8 cellular contexts compared by ENCODE assay signal in genomic region chr3:183306798-183307671, GRCh38. TPM values are rescaled to one million over a fixed set of nuclear protein-coding genes. Genes with fewer than 3 reads are reported as not detected.
DNase-seq lines count a peak whose midpoint lies in the region; ATAC-seq and TF ChIP-seq lines count a peak whose summit lies in the region.

No MANE protein-coding gene starts in this region.

- no peaks in the 10 kb centered on the region for H3K9me3 ChIP-seq in parathyroid adenoma (ENCODE audit: control insufficient read depth, low read length)

- peaks cover 10% of the 10 kb centered on the region for H3K4me1 ChIP-seq in parathyroid adenoma

- H3K79me2 ChIP-seq in parathyroid adenoma: no peaks in the 10 kb centered on the region

- no peaks in the 10 kb centered on the region for H3K36me3 ChIP-seq in parathyroid adenoma (ENCODE audit: control insufficient read depth, insufficient read depth, low read length)

- H3K27ac ChIP-seq in C4-2B (peak overlapping the region; percentile 67), parathyroid adenoma (peak overlapping the region; percentile 1)

- ATAC-seq in GM21423 (IDR thresholded peaks at IDR 0.05; ENCODE audit: unreplicated experiment): peak; percentile 84

- no peaks in the 10 kb centered on the region for H3K27me3 ChIP-seq in parathyroid adenoma (ENCODE audit: control insufficient read depth, insufficient read depth, low read length)

- H2AFZ ChIP-seq in parathyroid adenoma: no peak overlapping the region

- DNase-seq in M059J (ENCODE audit: low read depth) (peak; percentile 81), foreskin fibroblast (peak; percentile 69 to 82), OCI-M2 (lab: John Stamatoyannopoulos, UW; ENCODE audit: unreplicated experiment) (no peak), NCI-H748 (lab: John Stamatoyannopoulos, UW; ENCODE audit: unreplicated experiment) (no peak)
- DNase-seq in activated CD8-positive, alpha-beta memory T cell treated with anti-CD3 and anti-CD28 coated beads, Interleukin-2, amount 50 U/mL, for 1 hour (ENCODE audit: extremely low read depth): peak; percentile 8

- H3K4me3 ChIP-seq in foreskin fibroblast (ENCODE audit: low read depth in 1 of 2, low read length in 2 of 2) (no peak overlapping the region), parathyroid adenoma (ENCODE audit: low read depth, low read length) (no peak overlapping the region)

- no peak overlapping the region for H3K9ac ChIP-seq in parathyroid adenoma

- TF ChIP-seq CTCF in C4-2B (conservative IDR thresholded peaks at IDR 0.05) (no peak), foreskin fibroblast (IDR thresholded peaks at IDR 0.05; ENCODE audit: low read depth, low read length) (no peak), parathyroid adenoma (IDR thresholded peaks at IDR 0.05) (no peak)

- peak overlapping the region; percentile 44 for H3K4me2 ChIP-seq in parathyroid adenoma (ENCODE audit: low read length)

RNA-seq across cellular contexts. Expression of gene B3GNT5, which starts 54.0 kb away (rescaled TPM):
- total RNA-seq in M059J (2014; rRNA removed; shearing (Covaris generic)): 3.5 and 4.1 TPM in 2 replicates

Comparison
In these comparisons a context has a peak if more than half of its experiments do, and no peak if none do; other contexts are left out.
1. DNase-seq: peak in M059J (single experiment), activated CD8-positive, alpha-beta memory T cell treated with anti-CD3 and anti-CD28 coated beads, Interleukin-2, amount 50 U/mL, for 1 hour (single experiment) and foreskin fibroblast (2 of 2); none in OCI-M2 (single experiment) and NCI-H748 (single experiment).